Comparison of ENCODE assay signal across 9 cellular contexts in genomic region chr6:166625356-166625755, GRCh38. TPM values are rescaled to one million over a fixed set of nuclear protein-coding genes. Genes with fewer than 3 reads are reported as not detected.
DNase-seq lines count a peak whose midpoint lies in the region; ATAC-seq, FAIRE-seq and TF ChIP-seq lines count a peak whose summit lies in the region.
"Had no signal": no experiment of that assay in that cellular context is flagged by ENCODE, and none has a peak within 500 bp of the region (broad histone marks: within the 10 kb centered on the region; RNA-seq: fewer than 3 reads in every experiment).

No MANE protein-coding gene starts in this region.

- FAIRE-seq in HTR-8/SVneo (lab: Jason Lieb, UNC) = no peak

- POLR2A ChIA-PET in AG04450 (lab: Yijun Ruan, JAX) = interaction anchor here (1.5 kb wide), 1 partner anchor 53 kb away, joined by 6 read pairs; no protein-coding TSS in a partner anchor
- POLR2A ChIA-PET in CD4-positive, alpha-beta memory T cell (lab: Charles Lee; ENCODE audit: partially characterized antibody) = interaction anchor here (2.5 to 2.8 kb wide), 2 partner anchors 137 to 206 kb away, joined by 8 to 11 read pairs; no protein-coding TSS in a partner anchor

- no peak for TF ChIP-seq CTCF in AG04450 (IDR thresholded peaks at IDR 0.05; ENCODE audit: low read depth, low read length)

- H3K36me3 ChIP-seq in Karpas-422 (ENCODE audit: insufficient read depth, low read length) = no peaks in the 10 kb centered on the region
- no peaks in the 10 kb centered on the region for H3K36me3 ChIP-seq in CD4-positive, alpha-beta memory T cell (ENCODE audit: insufficient read depth, low read length)

- no peaks in the 10 kb centered on the region for H3K79me2 ChIP-seq in Karpas-422 (ENCODE audit: low read length)

- H3K36me3 Mint-ChIP-seq in naive B cell = no peaks in the 10 kb centered on the region
- H3K36me3 Mint-ChIP-seq in CD4-positive, alpha-beta memory T cell = peaks cover 0 to 6% of the 10 kb centered on the region in 2 donors

- CTCF ChIA-PET in AG04450 (lab: Charles Lee) = no interaction called here
- CTCF ChIA-PET in CD4-positive, alpha-beta memory T cell (lab: Charles Lee; ENCODE audit: partially characterized antibody) = no interaction called here

- peak overlapping the region; percentile 60 for H3K4me2 ChIP-seq in Karpas-422 (ENCODE audit: low read depth, low read length, poor library complexity, severe bottlenecking)

- H3K27me3 Mint-ChIP-seq in naive B cell = peaks cover 7 to 25% (median 20%) of the 10 kb centered on the region in 3 donors
- H3K27me3 Mint-ChIP-seq in CD4-positive, alpha-beta memory T cell = peaks cover 19 to 42% of the 10 kb centered on the region in 2 donors

- H3K4me3 ChIP-seq in AG04450 (ENCODE audit: low read depth, low read length) = peak overlapping the region; percentile 85
- no peak overlapping the region for H3K4me3 ChIP-seq in Karpas-422 (ENCODE audit: low read length)
- no peak overlapping the region for H3K4me3 ChIP-seq in CD4-positive, alpha-beta memory T cell (ENCODE audit: low read length in 2 of 2)

- H3K4me1 Mint-ChIP-seq in naive B cell = peaks cover 16 to 30% (median 19%) of the 10 kb centered on the region in 3 donors
- H3K4me1 Mint-ChIP-seq in CD4-positive, alpha-beta memory T cell = peaks cover 12 to 25% (median 15%) of the 10 kb centered on the region in 4 donors

- peak overlapping the region in 5 of 8 donors; percentile 65 to 94 (median 89) for H3K4me3 Mint-ChIP-seq in naive B cell
- H3K4me3 Mint-ChIP-seq in CD4-positive, alpha-beta memory T cell = peak overlapping the region in 1 of 8 donors; percentile 33

- 0 out of 2 replicates have a peak overlapping the region, but pooled peaks have one; percentile 58 for H3K9ac ChIP-seq in Karpas-422 (ENCODE audit: low read length)

- H2AFZ ChIP-seq in Karpas-422 (ENCODE audit: low read length) = no peak overlapping the region

- H3K27me3 ChIP-seq in AG04450 (ENCODE audit: control insufficient read depth, insufficient read depth, low read length) = no peaks in the 10 kb centered on the region
- H3K27me3 ChIP-seq in Karpas-422 (ENCODE audit: low read length) = no peaks in the 10 kb centered on the region
- H3K27me3 ChIP-seq in CD4-positive, alpha-beta memory T cell (ENCODE audit: insufficient read depth, low read length) = peaks cover 8% of the 10 kb centered on the region

- H3K27ac Mint-ChIP-seq in naive B cell = peak overlapping the region in 1 of 6 donors; percentile 88
- peak overlapping the region in 1 of 7 donors; percentile 73 for H3K27ac Mint-ChIP-seq in CD4-positive, alpha-beta memory T cell

- H3K9me3 ChIP-seq in AG04450 (ENCODE audit: control insufficient read depth, insufficient read depth, low read length) (no peaks in the 10 kb centered on the region), Karpas-422 (ENCODE audit: low read length) (no peaks in the 10 kb centered on the region)
- H3K9me3 ChIP-seq in CD4-positive, alpha-beta memory T cell (ENCODE audit: control insufficient read depth in 1 of 2, low read length in 2 of 2) = no peaks in the 10 kb centered on the region

- DNase-seq in AG04450 (ENCODE audit: low read depth, low spot score) (no peak), Karpas-422 (no peak), dermis microvascular lymphatic vessel endothelial cell (ENCODE audit: low read depth in 2 of 2) (peak; percentile 81 to 89), naive B cell (no peak), HTR-8/SVneo (ENCODE audit: insufficient read length, low spot score) (no peak), SHP77 treated with DMSO at 0.1 percent for 48 hours (lab: John Stamatoyannopoulos, UW) (no peak)
- DNase-seq in CD4-positive, alpha-beta memory T cell = no peak
- DNase-seq: cerebellar nuclear complex had no signal

- H3K27ac ChIP-seq in AG04450 (ENCODE audit: low read depth, low read length) (no peak overlapping the region), Karpas-422 (ENCODE audit: low read length) (no peak overlapping the region)
- no peak overlapping the region for H3K27ac ChIP-seq in CD4-positive, alpha-beta memory T cell (ENCODE audit: low read depth, low read length)

- intact Hi-C loops in CD4-positive, alpha-beta memory T cell (cut with micrococcal nuclease) = loop anchor here (5.0 kb wide), 1 partner anchor 1202 kb away; the partner anchor contains the start of gene AFDN

- H3K4me1 ChIP-seq in Karpas-422 (ENCODE audit: low read length) = peaks cover 59% of the 10 kb centered on the region
- peaks cover 20% of the 10 kb centered on the region for H3K4me1 ChIP-seq in CD4-positive, alpha-beta memory T cell (ENCODE audit: insufficient read depth, low read length)

- no peaks in the 10 kb centered on the region for H3K9me3 Mint-ChIP-seq in naive B cell
- H3K9me3 Mint-ChIP-seq in CD4-positive, alpha-beta memory T cell = no peaks in the 10 kb centered on the region

- no peaks in the 10 kb centered on the region for H4K20me1 ChIP-seq in Karpas-422 (ENCODE audit: insufficient read depth, low read depth, low read length)

- H3K9me2 ChIP-seq in Karpas-422 (replicated peaks; ENCODE audit: insufficient read depth, low read length) = no peaks in the 10 kb centered on the region

- ATAC-seq in naive B cell (ENCODE audit: low read depth in 2 of 2) = no peak
- ATAC-seq in GM18519 (IDR thresholded peaks at IDR 0.05; ENCODE audit: low FRiP score, unreplicated experiment) = no peak

RNA-seq across cellular contexts. Expression of gene RPS6KA2, which starts 1.7 kb away (rescaled TPM):
- polyA plus RNA-seq in AG04450 (2011; rRNA removed) (70.9 and 76.6 TPM in 2 replicates), naive B cell (ENCODE audit: low read depth in 6 of 6) (1 to 10 TPM; 2.1 to 5.4 (median 4.6) TPM)
- 86.5 and 107 TPM in 2 replicates for polyA minus RNA-seq in AG04450 (2011; rRNA and poly(A)+ RNA removed)
- 7.2 and 8.8 TPM in 2 replicates for total RNA-seq in Karpas-422 (2014; rRNA removed; shearing (Covaris generic); ENCODE audit: low replicate concordance)
- 122 and 241 TPM in 2 replicates for total RNA-seq in dermis microvascular lymphatic vessel endothelial cell
- total RNA-seq in CD4-positive, alpha-beta memory T cell = 10 to 100 TPM in 1 of 2 experiments, 1 to 10 TPM in 1; 9.7 to 10.6 TPM
- 1 to 10 TPM; 1.1 to 3.4 TPM for polyA plus RNA-seq in CD4-positive, alpha-beta memory T cell

RNA-seq across cellular contexts. Expression of gene RAMACL, which starts 38.9 kb away (rescaled TPM):
- polyA plus RNA-seq in AG04450 (2011; rRNA removed) (0.77 and 0.87 TPM in 2 replicates), naive B cell (ENCODE audit: low read depth in 6 of 6) (under 1 TPM in 5 of 6 donors, not detected in 1; 0.23 to 0.65 (median 0.52) TPM)
- polyA minus RNA-seq in AG04450 (2011; rRNA and poly(A)+ RNA removed) = 2.8 and 3.5 TPM in 2 replicates
- 1.7 and 3.6 TPM in 2 replicates for total RNA-seq in Karpas-422 (2014; rRNA removed; shearing (Covaris generic); ENCODE audit: low replicate concordance)
- total RNA-seq in dermis microvascular lymphatic vessel endothelial cell = 1.7 and 3.4 TPM in 2 replicates
- under 1 TPM; 0.30 to 0.41 TPM for total RNA-seq in CD4-positive, alpha-beta memory T cell
- polyA plus RNA-seq in CD4-positive, alpha-beta memory T cell = under 1 TPM; 0.39 to 0.41 TPM

Comparison
In these comparisons a context has a peak if more than half of its experiments do, and no peak if none do; other contexts are left out.
1. DNase-seq: peak in dermis microvascular lymphatic vessel endothelial cell (2 of 2); none in AG04450 (single experiment), Karpas-422 (single experiment), naive B cell (single experiment), HTR-8/SVneo (single experiment), SHP77 treated with DMSO at 0.1 percent for 48 hours (single experiment) and CD4-positive, alpha-beta memory T cell (0 of 5).
2. RNA of gene RPS6KA2, which starts 1.7 kb away (total RNA-seq): 122 to 241 TPM in dermis microvascular lymphatic vessel endothelial cell; 9.7 to 10.6 TPM in CD4-positive, alpha-beta memory T cell and 7.2 to 8.8 TPM in Karpas-422; every median in the first group is over 10 times any median in the second.